ENCODE assay signal across 8 cellular contexts in genomic region chr12:13211859-13212664, GRCh38. TPM values are rescaled to one million over a fixed set of nuclear protein-coding genes. Genes with fewer than 3 reads are reported as not detected.
DNase-seq lines count a peak whose midpoint lies in the region; ATAC-seq and TF ChIP-seq lines count a peak whose summit lies in the region.

No MANE protein-coding gene starts in this region.

- H3K4me1 ChIP-seq in GM23248 (ENCODE audit: insufficient read depth), result peaks cover 72% of the 10 kb centered on the region
- H3K4me1 ChIP-seq in lung (ENCODE audit: control insufficient read depth in 2 of 2, insufficient read depth in 2 of 2, low read length in 2 of 2), result peaks cover 3 to 15% of the 10 kb centered on the region in 2 donors

- H3F3A ChIP-seq in GM23248 (ENCODE audit: insufficient read depth), result peaks cover 98% of the 10 kb centered on the region

- in situ Hi-C loops in GM23248 (cut with MboI), result loop anchor here (5.0 kb wide), 1 partner anchor 115 kb away; no protein-coding TSS in a partner anchor

- H3K4me2 ChIP-seq in GM23248 (ENCODE audit: unreplicated experiment), result peak overlapping the region; percentile 24

- no peaks in the 10 kb centered on the region for H3K9me2 ChIP-seq in GM23248 (ENCODE audit: insufficient read depth)

- H3K9me3 ChIP-seq in GM23248 (ENCODE audit: low read depth) (no peaks in the 10 kb centered on the region), lung (ENCODE audit: control insufficient read depth in 2 of 2, insufficient read depth in 1 of 2, low read length in 1 of 2) (no peaks in the 10 kb centered on the region)

- H3K79me2 ChIP-seq in GM23248 (ENCODE audit: insufficient read depth), result peaks cover 91% of the 10 kb centered on the region

- H3K27ac ChIP-seq in GM23248 (peak overlapping the region; percentile 100), lung (ENCODE audit: low read depth in 1 of 2, low read length in 1 of 2) (peak overlapping the region in 1 of 2 donors; percentile 60)

- TF ChIP-seq CTCF in AG09319 (IDR thresholded peaks at IDR 0.05; ENCODE audit: low read depth, low read length), result peak; percentile 79
- TF ChIP-seq CTCF in choroid plexus epithelial cell (conservative IDR thresholded peaks at IDR 0.05; ENCODE audit: low read depth, low read length), result peak; percentile 91
- peak; percentile 58 for TF ChIP-seq CTCF in lung (IDR thresholded peaks at IDR 0.05; ENCODE audit: control extremely low read depth, extremely low read depth)

- peaks cover 13% of the 10 kb centered on the region; the same call in 1 of the 2 replicates for H4K20me1 ChIP-seq in GM23248 (ENCODE audit: insufficient read depth)

- peaks cover 77% of the 10 kb centered on the region for H3K36me3 ChIP-seq in GM23248 (ENCODE audit: low read depth)
- peaks cover 23 to 24% of the 10 kb centered on the region in 2 donors for H3K36me3 ChIP-seq in lung (ENCODE audit: control insufficient read depth in 2 of 2, insufficient read depth in 2 of 2, low read length in 2 of 2)

- H3K4me3 ChIP-seq in GM23248, result no peak overlapping the region
- no peak overlapping the region for H3K4me3 ChIP-seq in choroid plexus epithelial cell (ENCODE audit: low read depth, low read length)
- H3K4me3 ChIP-seq in lung, result no peak overlapping the region

- peak overlapping the region; percentile 99 for H3K9ac ChIP-seq in GM23248

- 63 to 70% methylated on average over 8 of the region's 8 CpGs for WGBS in GM23248 (ENCODE audit: low coverage in 1 of 2, low lambda C conversion rate in 2 of 2, missing lambda C conversion rate in 2 of 2), 2 experiments
- WGBS in lung, 2 donors, result 55 to 63% methylated on average over 8 of the region's 8 CpGs

- ATAC-seq in lung (ENCODE audit: insufficient read depth, low FRiP score) (no peak), GM21529 (IDR thresholded peaks at IDR 0.05; ENCODE audit: unreplicated experiment) (no peak)

- no peak overlapping the region for H2AFZ ChIP-seq in GM23248

- DNase-seq in AG09319 (ENCODE audit: extremely low read depth, low read depth) (no peak), GM23248 (peak; percentile 80), NCI-H345 treated with DMSO at 0.1 percent for 48 hours (lab: John Stamatoyannopoulos, UW; ENCODE audit: unreplicated experiment) (peak; percentile 54), choroid plexus epithelial cell (ENCODE audit: low read depth) (peak; percentile 86), lung (ENCODE audit: low spot score) (peak; percentile 62)
- DNase-seq in activated CD4-positive, alpha-beta T cell treated with anti-CD3 and anti-CD28 coated beads for 24 hours (ENCODE audit: low read depth in 2 of 2), result peak; percentile 53 to 60
- peak; percentile 15 to 26 for DNase-seq in stimulated activated CD8-positive, alpha-beta memory T cell treated with anti-CD3 and anti-CD28 coated beads, Interleukin-15, amount 100 ng/mL, for 4 hours (ENCODE audit: low read depth in 2 of 2)

- H3K27me3 ChIP-seq in GM23248 (replicated peaks; ENCODE audit: insufficient read depth), result no peaks in the 10 kb centered on the region
- H3K27me3 ChIP-seq in lung (ENCODE audit: control insufficient read depth, insufficient read depth), result no peaks in the 10 kb centered on the region

RNA-seq across cellular contexts. Expression of gene EMP1, which starts 15.5 kb away (rescaled TPM):
- 631 and 744 TPM in 2 replicates for total RNA-seq in GM23248 (2014; rRNA removed; shearing (Covaris generic))
- polyA plus RNA-seq in GM23248 (2016; fragmentation: Nextera tagmentation; extraction: Ambion mirVana) (496 and 518 TPM in 2 replicates), lung (100 to 1,000 TPM in 1 of 2 donors, 10 to 100 TPM in 1; 91.7 to 243 TPM)
- 100 to 1,000 TPM in 1 of 2 donors, 10 to 100 TPM in 1; 67.5 to 348 TPM for total RNA-seq in lung
